Comparison of ENCODE assay signal across 8 cellular contexts in the genomic region with DNA sequence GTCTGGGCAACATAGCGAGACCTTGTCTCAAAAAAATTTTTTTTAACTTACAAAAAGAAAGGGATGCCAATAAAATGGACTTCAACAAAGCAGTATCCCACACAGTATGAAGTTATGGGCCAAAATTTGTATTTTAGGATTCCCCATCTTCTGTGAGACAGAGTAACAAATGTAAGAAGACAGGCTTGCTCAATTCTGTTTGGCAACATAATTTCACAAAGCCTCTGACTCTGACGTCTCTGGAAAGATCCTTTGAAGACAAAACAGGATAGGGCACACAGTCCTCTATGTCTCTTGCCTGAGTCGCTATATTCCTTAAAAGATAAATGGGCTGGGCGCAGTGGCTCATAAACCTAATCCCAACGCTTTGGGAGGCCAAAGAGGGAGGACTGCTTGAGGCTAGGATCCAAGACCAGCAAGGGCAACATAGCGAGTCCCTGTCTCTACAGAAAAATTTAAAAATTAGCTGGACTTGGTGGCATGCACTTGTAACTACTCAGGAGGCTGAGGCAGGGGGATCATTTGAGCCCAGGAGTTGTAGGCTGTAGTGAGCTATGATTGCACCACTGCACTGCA. TPM values are rescaled to one million over a fixed set of nuclear protein-coding genes. Genes with fewer than 3 reads are reported as not detected.
A peak's percentile ranks its signal among the peaks of the same experiment; 100 is the strongest.
DNase-seq lines count a peak whose midpoint lies in the region; ATAC-seq and TF ChIP-seq lines count a peak whose summit lies in the region.

No MANE protein-coding gene starts in this region.

- TF ChIP-seq POLR2A in suprapubic skin (IDR thresholded peaks at IDR 0.05), result no peak

- CTCF ChIA-PET in SK-N-SH (lab: Yijun Ruan, JAX), result interaction anchor here (1.2 to 2.5 kb wide), 7 partner anchors 8 to 272 kb away, joined by 3 to 16 read pairs (median 5); a partner anchor contains a TSS

- peak overlapping the region; percentile 83 for H3K4me2 ChIP-seq in SK-N-SH

- H3F3A ChIP-seq in SK-N-SH (replicated peaks; ENCODE audit: insufficient read depth), result peaks cover 10% of the 10 kb centered on the region

- peaks cover 20% of the 10 kb centered on the region; the same call in 1 of the 2 replicates for H3K79me2 ChIP-seq in SK-N-SH (ENCODE audit: insufficient read depth)

- H3K4me1 ChIP-seq in SK-N-SH (ENCODE audit: control insufficient read depth in 1 of 2, insufficient read depth in 2 of 2, low read depth in 1 of 2, low read length in 1 of 2), result peaks cover 8 to 10% of the 10 kb centered on the region in 2 experiments; a peak in 3 of 4 replicates
- H3K4me1 ChIP-seq in suprapubic skin, result peaks cover 22% of the 10 kb centered on the region

- H3K9me3 ChIP-seq in SK-N-SH (no peaks in the 10 kb centered on the region), suprapubic skin (no peaks in the 10 kb centered on the region)

- ATAC-seq in SK-N-SH treated with all-trans-retinoic acid at 6 μM for 48 hours (no peak), HG03342 (IDR thresholded peaks at IDR 0.05; ENCODE audit: unreplicated experiment) (no peak), GM19351 (IDR thresholded peaks at IDR 0.05; ENCODE audit: unreplicated experiment) (no peak)

- peak overlapping the region; percentile 95 for H3K27ac Mint-ChIP-seq in activated naive CD8-positive, alpha-beta T cell

- peak overlapping the region; percentile 87 for H2AFZ ChIP-seq in SK-N-SH (ENCODE audit: low read depth)

- TF ChIP-seq CTCF in SK-N-SH (IDR thresholded peaks at IDR 0.05) (no peak), suprapubic skin (IDR thresholded peaks at IDR 0.05) (no peak)

- no peaks in the 10 kb centered on the region for H3K36me3 ChIP-seq in SK-N-SH (replicated peaks in 1 of 2; ENCODE audit: control insufficient read depth in 1 of 2, insufficient read depth in 2 of 2, low read length in 1 of 2)
- H3K36me3 ChIP-seq in suprapubic skin, result no peaks in the 10 kb centered on the region

- peaks cover 2% of the 10 kb centered on the region for H3K36me3 Mint-ChIP-seq in activated naive CD8-positive, alpha-beta T cell

- peak overlapping the region; percentile 73 to 89 for H3K4me3 ChIP-seq in SK-N-SH (ENCODE audit: low read depth in 2 of 2, low read length in 1 of 2)
- H3K4me3 ChIP-seq in suprapubic skin, result peak overlapping the region; percentile 97

- H3K9me2 ChIP-seq in SK-N-SH, result no peaks in the 10 kb centered on the region

- H3K27me3 Mint-ChIP-seq in activated naive CD8-positive, alpha-beta T cell, result no peaks in the 10 kb centered on the region

- no peaks in the 10 kb centered on the region for H4K20me1 ChIP-seq in SK-N-SH (ENCODE audit: insufficient read depth)

- POLR2A ChIA-PET in SK-N-SH (lab: Yijun Ruan, JAX), result interaction anchor here (0.8 to 2.2 kb wide), 4 partner anchors 9 to 192 kb away, joined by 4 to 13 read pairs (median 6); a partner anchor contains a TSS

- no peak for TF ChIP-seq EP300 in SK-N-SH (IDR thresholded peaks at IDR 0.05; ENCODE audit: borderline replicate concordance in 1 of 2, low read depth in 1 of 2, low read length in 1 of 2)
- no peak for TF ChIP-seq EP300 in suprapubic skin (IDR thresholded peaks at IDR 0.05)

- WGBS in SK-N-SH (ENCODE audit: low lambda C conversion rate), result 70% methylated on average over 6 of the region's 6 CpGs
- 57% methylated on average over 6 of the region's 6 CpGs for WGBS in suprapubic skin

- no peak for TF ChIP-seq RAD21 in SK-N-SH (IDR thresholded peaks at IDR 0.05; ENCODE audit: low read length)

- H3K4me3 Mint-ChIP-seq in activated naive CD8-positive, alpha-beta T cell, result peak overlapping the region; percentile 93

- no peaks in the 10 kb centered on the region for H3K9me3 Mint-ChIP-seq in activated naive CD8-positive, alpha-beta T cell (ENCODE audit: low read depth)

- DNase-seq in SK-N-SH (no peak), iris pigment epithelial cell (ENCODE audit: low read depth) (peak; percentile 14), suprapubic skin (ENCODE audit: low spot score in 2 of 2) (no peak), KG1 (lab: John Stamatoyannopoulos, UW) (no peak)

- H3K4me1 Mint-ChIP-seq in activated naive CD8-positive, alpha-beta T cell (ENCODE audit: low read depth), result peaks cover 30% of the 10 kb centered on the region

- no peaks in the 10 kb centered on the region for H3K27me3 ChIP-seq in SK-N-SH (ENCODE audit: insufficient read depth)
- no peaks in the 10 kb centered on the region for H3K27me3 ChIP-seq in suprapubic skin

- H3K27ac ChIP-seq in SK-N-SH (ENCODE audit: low read depth in 2 of 2, low read length in 1 of 2) (peak overlapping the region; percentile 86 to 92), suprapubic skin (peak overlapping the region; percentile 93)

- peak overlapping the region; percentile 74 for H3K9ac ChIP-seq in SK-N-SH

TF ChIP-seq in SK-N-SH, 30 proteins besides CTCF, POLR2A, EP300 and RAD21:
- TF ChIP-seq, protein P1, sequence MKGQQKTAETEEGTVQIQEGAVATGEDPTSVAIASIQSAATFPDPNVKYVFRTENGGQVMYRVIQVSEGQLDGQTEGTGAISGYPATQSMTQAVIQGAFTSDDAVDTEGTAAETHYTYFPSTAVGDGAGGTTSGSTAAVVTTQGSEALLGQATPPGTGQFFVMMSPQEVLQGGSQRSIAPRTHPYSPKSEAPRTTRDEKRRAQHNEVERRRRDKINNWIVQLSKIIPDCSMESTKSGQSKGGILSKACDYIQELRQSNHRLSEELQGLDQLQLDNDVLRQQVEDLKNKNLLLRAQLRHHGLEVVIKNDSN (IDR thresholded peaks at IDR 0.05; ENCODE audit: borderline replicate concordance, low read depth), result no peak
- TF ChIP-seq NFIC (IDR thresholded peaks at IDR 0.05; ENCODE audit: borderline replicate concordance) (no peak), YY1 (IDR thresholded peaks at IDR 0.05; ENCODE audit: low read depth) (no peak), TAF1 (IDR thresholded peaks at IDR 0.05; ENCODE audit: borderline replicate concordance, low read depth, low read length) (no peak), GATA2 (CRISPR knock-in tag; IDR thresholded peaks at IDR 0.05) (no peak), NRF1 (IDR thresholded peaks at IDR 0.05; ENCODE audit: low read depth, low read length) (no peak), RFX5 (IDR thresholded peaks at IDR 0.05; ENCODE audit: low read length) (no peak)
- TF ChIP-seq, protein P2, sequence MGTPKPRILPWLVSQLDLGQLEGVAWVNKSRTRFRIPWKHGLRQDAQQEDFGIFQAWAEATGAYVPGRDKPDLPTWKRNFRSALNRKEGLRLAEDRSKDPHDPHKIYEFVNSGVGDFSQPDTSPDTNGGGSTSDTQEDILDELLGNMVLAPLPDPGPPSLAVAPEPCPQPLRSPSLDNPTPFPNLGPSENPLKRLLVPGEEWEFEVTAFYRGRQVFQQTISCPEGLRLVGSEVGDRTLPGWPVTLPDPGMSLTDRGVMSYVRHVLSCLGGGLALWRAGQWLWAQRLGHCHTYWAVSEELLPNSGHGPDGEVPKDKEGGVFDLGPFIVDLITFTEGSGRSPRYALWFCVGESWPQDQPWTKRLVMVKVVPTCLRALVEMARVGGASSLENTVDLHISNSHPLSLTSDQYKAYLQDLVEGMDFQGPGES (IDR thresholded peaks at IDR 0.05; ENCODE audit: low read depth, low read length), result no peak

TF ChIP-seq in SK-N-SH treated with all-trans-retinoic acid at 6 μM for 48 hours, 23 proteins besides CTCF, POLR2A, EP300 and RAD21 (continues in another document):
- TF ChIP-seq GLIS3 (CRISPR knock-in tag; IDR thresholded peaks at IDR 0.05), result no peak
- TF ChIP-seq, protein P3, sequence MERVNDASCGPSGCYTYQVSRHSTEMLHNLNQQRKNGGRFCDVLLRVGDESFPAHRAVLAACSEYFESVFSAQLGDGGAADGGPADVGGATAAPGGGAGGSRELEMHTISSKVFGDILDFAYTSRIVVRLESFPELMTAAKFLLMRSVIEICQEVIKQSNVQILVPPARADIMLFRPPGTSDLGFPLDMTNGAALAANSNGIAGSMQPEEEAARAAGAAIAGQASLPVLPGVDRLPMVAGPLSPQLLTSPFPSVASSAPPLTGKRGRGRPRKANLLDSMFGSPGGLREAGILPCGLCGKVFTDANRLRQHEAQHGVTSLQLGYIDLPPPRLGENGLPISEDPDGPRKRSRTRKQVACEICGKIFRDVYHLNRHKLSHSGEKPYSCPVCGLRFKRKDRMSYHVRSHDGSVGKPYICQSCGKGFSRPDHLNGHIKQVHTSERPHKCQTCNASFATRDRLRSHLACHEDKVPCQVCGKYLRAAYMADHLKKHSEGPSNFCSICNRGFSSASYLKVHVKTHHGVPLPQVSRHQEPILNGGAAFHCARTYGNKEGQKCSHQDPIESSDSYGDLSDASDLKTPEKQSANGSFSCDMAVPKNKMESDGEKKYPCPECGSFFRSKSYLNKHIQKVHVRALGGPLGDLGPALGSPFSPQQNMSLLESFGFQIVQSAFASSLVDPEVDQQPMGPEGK (CRISPR knock-in tag; IDR thresholded peaks at IDR 0.05; ENCODE audit: borderline replicate concordance), result no peak
- no peak for TF ChIP-seq ZC3H10 (CRISPR knock-in tag; IDR thresholded peaks at IDR 0.05)
- no peak for TF ChIP-seq ZNF565 (CRISPR knock-in tag; conservative IDR thresholded peaks at IDR 0.05; ENCODE audit: low read depth)
- no peak for TF ChIP-seq ZNF70 (CRISPR knock-in tag; IDR thresholded peaks at IDR 0.05)
- TF ChIP-seq ISL1 (CRISPR knock-in tag; IDR thresholded peaks at IDR 0.05), result no peak

RNA-seq across cellular contexts. Expression of a gene that starts 1.1 kb away (rescaled TPM):
- polyA plus RNA-seq in SK-N-SH (2012; rRNA removed), result 7.7 and 8.7 TPM in 2 replicates
- polyA plus RNA-seq in SK-N-SH (2012; cell fraction: cytosol; rRNA removed), result 6.8 and 7.8 TPM in 2 replicates
- polyA plus RNA-seq in SK-N-SH (2012; cell fraction: nucleus; rRNA removed), result 8.6 and 11.1 TPM in 2 replicates
- total RNA-seq in suprapubic skin, result 10 to 100 TPM in 1 of 4 donors, 1 to 10 TPM in 3; 7.8 to 13.1 (median 8.5) TPM

RNA-seq across cellular contexts. Expression of a gene that starts 15.7 kb away (rescaled TPM):
- polyA plus RNA-seq in SK-N-SH (2012; rRNA removed), result 6.6 and 7.4 TPM in 2 replicates
- 3.5 and 3.7 TPM in 2 replicates for polyA plus RNA-seq in SK-N-SH (2012; cell fraction: cytosol; rRNA removed)
- polyA plus RNA-seq in SK-N-SH (2012; cell fraction: nucleus; rRNA removed), result 42.7 and 51.8 TPM in 2 replicates
- 10 to 100 TPM; 15.3 to 29.9 (median 22.5) TPM for total RNA-seq in suprapubic skin

RNA-seq across cellular contexts. Expression of a gene that starts 19.6 kb away (rescaled TPM):
- polyA plus RNA-seq in SK-N-SH (2012; rRNA removed), result 30.6 and 49.4 TPM in 2 replicates
- polyA plus RNA-seq in SK-N-SH (2012; cell fraction: cytosol; rRNA removed), result 27.9 and 35.0 TPM in 2 replicates
- 84.6 and 96.8 TPM in 2 replicates for polyA plus RNA-seq in SK-N-SH (2012; cell fraction: nucleus; rRNA removed)
- 10 to 100 TPM; 35.4 to 48.4 (median 44.7) TPM for total RNA-seq in suprapubic skin

RNA-seq across cellular contexts. Expression of a gene that starts 34.3 kb away (rescaled TPM):
- 266 and 444 TPM in 2 replicates for polyA plus RNA-seq in SK-N-SH (2012; rRNA removed)
- polyA plus RNA-seq in SK-N-SH (2012; cell fraction: cytosol; rRNA removed), result 167 and 172 TPM in 2 replicates
- polyA plus RNA-seq in SK-N-SH (2012; cell fraction: nucleus; rRNA removed), result 987 and 2,028 TPM in 2 replicates
- 100 to 1,000 TPM in 1 of 4 donors, 10 to 100 TPM in 3; 45.1 to 109 (median 58.8) TPM for total RNA-seq in suprapubic skin

RNA-seq across cellular contexts. Expression of a gene that starts 49.3 kb away (rescaled TPM):
- not detected in 2 replicates for polyA plus RNA-seq in SK-N-SH (2012; rRNA removed)
- not detected in 2 replicates for polyA plus RNA-seq in SK-N-SH (2012; cell fraction: cytosol; rRNA removed)
- polyA plus RNA-seq in SK-N-SH (2012; cell fraction: nucleus; rRNA removed), result not detected in 2 replicates
- not detected for total RNA-seq in suprapubic skin
